17 cellular contexts compared by ENCODE assay signal in the genomic region with DNA sequence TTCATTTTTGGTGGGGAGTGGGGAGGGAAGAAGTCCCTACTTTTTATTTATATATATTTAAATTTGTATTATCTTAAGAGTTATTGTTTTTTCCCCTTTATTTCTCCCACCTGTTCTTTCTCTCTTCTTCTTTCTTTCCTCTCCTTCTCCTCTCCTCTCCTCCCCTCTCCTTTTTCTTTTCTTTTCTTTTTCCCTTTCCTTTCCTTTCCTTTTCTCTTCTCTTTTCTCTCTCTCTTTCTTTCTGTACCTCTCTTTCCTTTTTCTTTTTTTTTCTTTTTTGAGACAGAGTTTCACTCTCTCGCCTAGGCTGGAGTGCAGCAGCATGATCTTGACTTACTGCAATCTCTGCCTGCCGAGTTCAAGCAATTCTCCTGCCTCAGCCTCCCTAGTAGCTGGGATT. TPM values are rescaled to one million over a fixed set of nuclear protein-coding genes. Genes with fewer than 3 reads are reported as not detected.
DNase-seq lines count a peak whose midpoint lies in the region; ATAC-seq, FAIRE-seq and TF ChIP-seq lines count a peak whose summit lies in the region.
"Had no signal": no experiment of that assay in that cellular context is flagged by ENCODE, and none has a peak within 500 bp of the region (broad histone marks: within the 10 kb centered on the region; RNA-seq: fewer than 3 reads in every experiment).

No MANE protein-coding gene starts in this region.

- no peak overlapping the region for H2AK5ac ChIP-seq in H9 (ENCODE audit: insufficient read length, low read length)

- no peak overlapping the region for H3T11ph ChIP-seq in H9 (ENCODE audit: low read length)

- H3K4me2 ChIP-seq in H9 (ENCODE audit: insufficient read depth, insufficient read length, low read length) (no peak overlapping the region), astrocyte (ENCODE audit: low read length) (no peak overlapping the region)

- no peak for FAIRE-seq in astrocyte (lab: Jason Lieb, UNC)
- FAIRE-seq: colon had no signal

- no peaks in the 10 kb centered on the region for H3K36me3 ChIP-seq in astrocyte (ENCODE audit: insufficient read depth, low read length)

- ATAC-seq in activated T-cell treated with anti-CD3 and anti-CD28 coated beads, Interleukin-2, amount 50 U/mL, for 72 hours (replicated peaks in 1 of 2) = no peak
- ATAC-seq: foreskin keratinocyte, left ventricle myocardium superior had no signal

- no peak overlapping the region for H4K5ac ChIP-seq in H9 (ENCODE audit: insufficient read length, low read depth, low read length)

- H3K23me2 ChIP-seq in H9 (ENCODE audit: insufficient read length, low read depth, low read length, poor library complexity, severe bottlenecking) = peaks cover 9% of the 10 kb centered on the region

- no peaks in the 10 kb centered on the region for H3K9me3 ChIP-seq in H9 (ENCODE audit: control insufficient read depth, low read depth, low read length)
- H3K9me3 ChIP-seq in astrocyte (ENCODE audit: insufficient read depth, low read depth, low read length) = no peaks in the 10 kb centered on the region
- H3K9me3 ChIP-seq: ascending aorta had no signal

- no CpG with 5 or more reads among the region's 2 CpGs for WGBS in H9 (ENCODE audit: extremely low coverage, insufficient read length, low lambda C conversion rate)

- H2BK15ac ChIP-seq in H9 (ENCODE audit: low read depth, low read length) = no peak overlapping the region

- peak overlapping the region; percentile 1 to 99 for H3K4me3 Mint-ChIP-seq in activated T-cell treated with anti-CD3 and anti-CD28 coated beads, Interleukin-2, amount 50 U/mL, for 72 hours
- peak overlapping the region; percentile 61 to 99; a peak in 3 of 5 replicates for H3K4me3 Mint-ChIP-seq in H9
- H3K4me3 Mint-ChIP-seq in astrocyte (ENCODE audit: unreplicated experiment) = peak overlapping the region; percentile 96
- peak overlapping the region; percentile 99 for H3K4me3 Mint-ChIP-seq in osteocyte (ENCODE audit: unreplicated experiment)

- no peak overlapping the region for H3K23ac ChIP-seq in H9 (ENCODE audit: insufficient read length, low read depth, low read length)

- no peaks in the 10 kb centered on the region for H3K27me3 Mint-ChIP-seq in activated T-cell treated with anti-CD3 and anti-CD28 coated beads, Interleukin-2, amount 50 U/mL, for 72 hours (ENCODE audit: low read depth)
- no peaks in the 10 kb centered on the region; the same call in 1 of the 2 replicates for H3K27me3 Mint-ChIP-seq in H9 (ENCODE audit: low read depth)
- H3K27me3 Mint-ChIP-seq in astrocyte (ENCODE audit: low read depth, unreplicated experiment) = no peaks in the 10 kb centered on the region
- H3K27me3 Mint-ChIP-seq in osteocyte (ENCODE audit: unreplicated experiment) = no peaks in the 10 kb centered on the region

- H2AFZ ChIP-seq in H9 (ENCODE audit: low read length) = no peak overlapping the region
- H2AFZ ChIP-seq in astrocyte (ENCODE audit: low read depth, low read length) = no peak overlapping the region

- H3K27ac ChIP-seq in H9 (ENCODE audit: insufficient read length, low read depth, low read length) (no peak overlapping the region), astrocyte (ENCODE audit: low read depth, low read length) (no peak overlapping the region)
- H3K27ac ChIP-seq: ascending aorta, foreskin keratinocyte had no signal

- no peaks in the 10 kb centered on the region for H3K27me3 ChIP-seq in H9 (ENCODE audit: insufficient read depth, low read length)
- no peaks in the 10 kb centered on the region for H3K27me3 ChIP-seq in astrocyte (ENCODE audit: insufficient read depth, low read length)
- H3K27me3 ChIP-seq: ascending aorta, foreskin keratinocyte had no signal

- H4K91ac ChIP-seq in H9 (ENCODE audit: insufficient read length, low read depth, low read length) = no peak overlapping the region

- no peak overlapping the region for H2BK5ac ChIP-seq in H9 (ENCODE audit: insufficient read length, low read length)

- H3K18ac ChIP-seq in H9 (ENCODE audit: insufficient read length, low read depth, low read length) = no peak overlapping the region

- H4K20me1 ChIP-seq in H9 (ENCODE audit: control insufficient read depth, insufficient read depth, insufficient read length) (no peaks in the 10 kb centered on the region), astrocyte (ENCODE audit: insufficient read depth, low read length) (peaks cover 7% of the 10 kb centered on the region)

- no peak overlapping the region for H3K27ac Mint-ChIP-seq in activated T-cell treated with anti-CD3 and anti-CD28 coated beads, Interleukin-2, amount 50 U/mL, for 72 hours
- H3K27ac Mint-ChIP-seq in H9 = peak overlapping the region in 2 of 3 experiments; percentile 44 to 76; a peak in 1 of 7 replicates
- no peak overlapping the region for H3K27ac Mint-ChIP-seq in astrocyte (ENCODE audit: unreplicated experiment)
- H3K27ac Mint-ChIP-seq in osteocyte (ENCODE audit: unreplicated experiment) = no peak overlapping the region

- H3K79me1 ChIP-seq in H9 (ENCODE audit: insufficient read depth, low read depth, low read length, poor library complexity, severe bottlenecking) = peaks cover 6% of the 10 kb centered on the region

- DNase-seq in activated T-cell treated with anti-CD3 and anti-CD28 coated beads, Interleukin-2, amount 50 U/mL, for 72 hours = no peak
- no peak for DNase-seq in activated T-cell treated with anti-CD3 and anti-CD28 coated beads, Interleukin-2, amount 50 U/mL, for 48 hours
- DNase-seq in H9 = no peak
- DNase-seq in astrocyte (ENCODE audit: low read depth) = no peak
- DNase-seq in osteocyte (ENCODE audit: extremely low spot score, unreplicated experiment) = no peak
- no peak for DNase-seq in NCI-H2171 (lab: John Stamatoyannopoulos, UW)
- no peak for DNase-seq in GM19238 (ENCODE audit: insufficient read length, low spot score)
- no peak for DNase-seq in stimulated activated CD4-positive, alpha-beta T cell treated with anti-CD3 and anti-CD28 coated beads, Interleukin-4, amount 100 ng/mL, for 24 hours
- DNase-seq: foreskin keratinocyte; left ventricle myocardium superior; NCI-H2029; SIG-M5; stimulated activated CD4-positive, alpha-beta T cell treated with anti-CD3 and anti-CD28 coated beads, Interleukin-15, amount 100 ng/mL, for 24 hours; T1000 had no signal

- H3K9me3 Mint-ChIP-seq in activated T-cell treated with anti-CD3 and anti-CD28 coated beads, Interleukin-2, amount 50 U/mL, for 72 hours = no peaks in the 10 kb centered on the region
- H3K9me3 Mint-ChIP-seq in H9 (no peaks in the 10 kb centered on the region; a peak in 1 of 5 replicates), astrocyte (ENCODE audit: unreplicated experiment) (no peaks in the 10 kb centered on the region), osteocyte (ENCODE audit: unreplicated experiment) (no peaks in the 10 kb centered on the region)

- H3K56ac ChIP-seq in H9 (ENCODE audit: insufficient read length, low read depth, low read length) = no peak overlapping the region

- H3K36me3 Mint-ChIP-seq in activated T-cell treated with anti-CD3 and anti-CD28 coated beads, Interleukin-2, amount 50 U/mL, for 72 hours (ENCODE audit: insufficient read depth in 2 of 2) = no peaks in the 10 kb centered on the region
- H3K36me3 Mint-ChIP-seq in H9 (ENCODE audit: insufficient read depth in 1 of 3, low read depth in 3 of 3) (peaks cover 0 to 12% (median 0%) of the 10 kb centered on the region in 3 experiments; a peak in 4 of 7 replicates), astrocyte (ENCODE audit: low read depth, unreplicated experiment) (peaks cover 4% of the 10 kb centered on the region), osteocyte (ENCODE audit: unreplicated experiment) (peaks cover 3% of the 10 kb centered on the region)

- H2BK20ac ChIP-seq in H9 (ENCODE audit: low read depth, low read length, poor library complexity, severe bottlenecking) = no peak overlapping the region

- no peak overlapping the region for H2BK12ac ChIP-seq in H9 (ENCODE audit: insufficient read length, low read depth, low read length)

- TF ChIP-seq CTCF in H9 (conservative IDR thresholded peaks at IDR 0.05) (no peak), astrocyte (IDR thresholded peaks at IDR 0.05; ENCODE audit: insufficient read depth, low read depth, low read length) (no peak), osteocyte (IDR thresholded peaks at IDR 0.05) (no peak)

- H3K79me2 ChIP-seq in H9 (ENCODE audit: insufficient read depth, low read length) (no peaks in the 10 kb centered on the region), astrocyte (ENCODE audit: insufficient read depth, low read length) (peaks cover 19% of the 10 kb centered on the region)

- no peak overlapping the region for H2BK120ac ChIP-seq in H9 (ENCODE audit: low read depth, low read length, poor library complexity, severe bottlenecking)

- H3K9ac ChIP-seq in H9 (ENCODE audit: extremely low read depth, insufficient read length, low read length) (no peak overlapping the region), astrocyte (ENCODE audit: low read length) (no peak overlapping the region)

- H3K14ac ChIP-seq in H9 (ENCODE audit: insufficient read depth, low read length) = no peak overlapping the region

- H3K4me3 ChIP-seq in astrocyte (ENCODE audit: insufficient read depth, low read depth, low read length) = no peak overlapping the region

- peaks cover 47% of the 10 kb centered on the region for H3K4me1 Mint-ChIP-seq in activated T-cell treated with anti-CD3 and anti-CD28 coated beads, Interleukin-2, amount 50 U/mL, for 72 hours (ENCODE audit: low read depth)
- H3K4me1 Mint-ChIP-seq in H9 = peaks cover 21 to 24% of the 10 kb centered on the region in 2 experiments
- peaks cover 14% of the 10 kb centered on the region for H3K4me1 Mint-ChIP-seq in astrocyte (ENCODE audit: low read depth, unreplicated experiment)
- H3K4me1 Mint-ChIP-seq in osteocyte (ENCODE audit: unreplicated experiment) = peaks cover 30% of the 10 kb centered on the region

- H4K8ac ChIP-seq in H9 (replicated peaks; ENCODE audit: insufficient read length, low read depth, low read length) = no peak overlapping the region

- H3K4ac ChIP-seq in H9 (ENCODE audit: low read depth, low read length) = no peak overlapping the region

- no peaks in the 10 kb centered on the region for H3K4me1 ChIP-seq in H9 (ENCODE audit: insufficient read depth, low read length)
- H3K4me1 ChIP-seq in astrocyte (ENCODE audit: insufficient read depth, low read length) = peaks cover 15% of the 10 kb centered on the region
- H3K4me1 ChIP-seq: foreskin keratinocyte had no signal

RNA-seq across cellular contexts. Expression of a gene that starts 1.9 kb away (rescaled TPM):
- total RNA-seq in activated T-cell treated with anti-CD3 and anti-CD28 coated beads, Interleukin-2, amount 50 U/mL, for 72 hours = 10 to 100 TPM; 18.4 to 21.6 TPM
- 21.1 and 28.3 TPM in 2 replicates for total RNA-seq in H9 (2021)
- total RNA-seq in astrocyte = 9.2 and 9.8 TPM in 2 replicates
- total RNA-seq in osteocyte = 12.5 and 19.8 TPM in 2 replicates

RNA-seq across cellular contexts. Expression of a gene that starts 2.4 kb away (rescaled TPM):
- total RNA-seq in activated T-cell treated with anti-CD3 and anti-CD28 coated beads, Interleukin-2, amount 50 U/mL, for 72 hours = 10 to 100 TPM; 30.3 to 30.7 TPM
- 58.7 and 62.1 TPM in 2 replicates for total RNA-seq in H9 (2021)
- total RNA-seq in astrocyte = 18.3 and 19.8 TPM in 2 replicates
- 10.6 and 11.6 TPM in 2 replicates for total RNA-seq in osteocyte

RNA-seq across cellular contexts. Expression of a gene that starts 23.2 kb away (rescaled TPM):
- 10 to 100 TPM; 12.3 to 12.8 TPM for total RNA-seq in activated T-cell treated with anti-CD3 and anti-CD28 coated beads, Interleukin-2, amount 50 U/mL, for 72 hours
- total RNA-seq in H9 (2021) (5.7 and 6.1 TPM in 2 replicates), astrocyte (7.4 and 8.9 TPM in 2 replicates), osteocyte (8.5 and 9.2 TPM in 2 replicates)

RNA-seq across cellular contexts. Expression of a gene that starts 27.6 kb away (rescaled TPM):
- total RNA-seq in activated T-cell treated with anti-CD3 and anti-CD28 coated beads, Interleukin-2, amount 50 U/mL, for 72 hours = 1 to 10 TPM in 1 of 2 donors, not detected in 1; 1.1 TPM
- total RNA-seq in H9 (2021) = 0.86 and 0.96 TPM in 2 replicates
- 2.5 and 3.0 TPM in 2 replicates for total RNA-seq in astrocyte
- 0.35 and 1.5 TPM in 2 replicates for total RNA-seq in osteocyte
- total RNA-seq: NCI-H460 had no signal

RNA-seq across cellular contexts. Expression of a gene that starts 35.6 kb away (rescaled TPM):
- 1 to 10 TPM; 6.4 to 7.7 TPM for total RNA-seq in activated T-cell treated with anti-CD3 and anti-CD28 coated beads, Interleukin-2, amount 50 U/mL, for 72 hours
- total RNA-seq in H9 (2021) = 4.8 and 5.2 TPM in 2 replicates
- total RNA-seq in astrocyte = 5.5 and 5.9 TPM in 2 replicates
- total RNA-seq in osteocyte = 4.6 and 5.5 TPM in 2 replicates

Comparison
In these comparisons a context has a peak if more than half of its experiments do, and no peak if none do; other contexts are left out.
1. H3K27ac Mint-ChIP-seq: peak in H9 (2 of 3); none in activated T-cell treated with anti-CD3 and anti-CD28 coated beads, Interleukin-2, amount 50 U/mL, for 72 hours (single experiment), astrocyte (single experiment) and osteocyte (single experiment).
2. Peak in every context shown above with its lines, with median percentiles within 50 percentile points of each other: H3K4me3 Mint-ChIP-seq.